ENCODE assay signal across 1 cellular context in genomic region chr1:206082831-206083695, GRCh38.
A peak's percentile ranks its signal among the peaks of the same experiment; 100 is the strongest.
TF ChIP-seq lines count a peak whose summit lies in the region.

No MANE protein-coding gene starts in this region.

TF ChIP-seq in HepG2, 621 proteins besides CTCF, POLR2A, EP300 and RAD21:
- no peak for TF ChIP-seq ZNF281 (CRISPR knock-in tag; IDR thresholded peaks at IDR 0.05; ENCODE audit: borderline replicate concordance)
- TF ChIP-seq ZNF296 (CRISPR knock-in tag; conservative IDR thresholded peaks at IDR 0.05), result no peak
- 0 out of 2 replicates have a peak, but pooled peaks have one; percentile 32 for TF ChIP-seq ZNF263 (CRISPR knock-in tag; IDR thresholded peaks at IDR 0.05)
- no peak for TF ChIP-seq THAP9 (CRISPR knock-in tag; IDR thresholded peaks at IDR 0.05; ENCODE audit: borderline replicate concordance)
- TF ChIP-seq ZNF724P (CRISPR knock-in tag; IDR thresholded peaks at IDR 0.05; ENCODE audit: borderline replicate concordance), result no peak
